Comparison of ENCODE assay signal across 14 cellular contexts in genomic region chr18:55544028-55544427, GRCh38. TPM values are rescaled to one million over a fixed set of nuclear protein-coding genes. Genes with fewer than 3 reads are reported as not detected.
DNase-seq lines count a peak whose midpoint lies in the region; ATAC-seq and TF ChIP-seq lines count a peak whose summit lies in the region.
"Had no signal": no experiment of that assay in that cellular context is flagged by ENCODE, and none has a peak within 500 bp of the region (broad histone marks: within the 10 kb centered on the region; RNA-seq: fewer than 3 reads in every experiment).

No MANE protein-coding gene starts in this region.

- TF ChIP-seq CTCF in SK-N-SH (IDR thresholded peaks at IDR 0.05), result no peak
- TF ChIP-seq CTCF in mesothelial cell of epicardium (IDR thresholded peaks at IDR 0.05; ENCODE audit: unreplicated experiment), result no peak

- POLR2A ChIA-PET in SK-N-SH (lab: Yijun Ruan, JAX), result no interaction called here

- ATAC-seq in stimulated activated naive CD8-positive, alpha-beta T cell treated with anti-CD3 and anti-CD28 coated beads, Interleukin-15, amount 100 ng/mL, for 72 hours, result no peak
- ATAC-seq: HCT116 had no signal

- H3K9me3 ChIP-seq in SK-N-SH, result peaks cover 5% of the 10 kb centered on the region

- H3K27ac Mint-ChIP-seq in mesothelial cell of epicardium, result peak overlapping the region; percentile 32
- H3K27ac Mint-ChIP-seq in stimulated activated naive CD8-positive, alpha-beta T cell treated with anti-CD3 and anti-CD28 coated beads, Interleukin-15, amount 100 ng/mL, for 72 hours, result no peak overlapping the region
- H3K27ac Mint-ChIP-seq: B cell; CD4-positive, alpha-beta memory T cell had no signal

- CTCF ChIA-PET in SK-N-SH (lab: Yijun Ruan, JAX), result interaction anchor here (1.0 to 1.2 kb wide), 2 partner anchors 13 to 47 kb away, joined by 3 read pairs; no protein-coding TSS in a partner anchor

- no peaks in the 10 kb centered on the region for H3K27me3 ChIP-seq in SK-N-SH (ENCODE audit: insufficient read depth)

- H3K4me2 ChIP-seq in SK-N-SH, result no peak overlapping the region

- peaks cover 80% of the 10 kb centered on the region for H3K79me2 ChIP-seq in SK-N-SH (ENCODE audit: insufficient read depth)

- DNase-seq in NCI-H510A treated with DMSO at 0.1 percent for 48 hours (lab: John Stamatoyannopoulos, UW) (peak; percentile 34), NCI-H510A (lab: John Stamatoyannopoulos, UW) (no peak), NCI-H69 (lab: John Stamatoyannopoulos, UW) (peak; percentile 81), SK-N-SH (peak; percentile 37), mesothelial cell of epicardium (ENCODE audit: low spot score in 2 of 2, unreplicated experiment in 2 of 2) (no peak), MV-4-11 (lab: John Stamatoyannopoulos, UW) (no peak)
- no peak for DNase-seq in stimulated activated naive CD8-positive, alpha-beta T cell treated with anti-CD3 and anti-CD28 coated beads, Interleukin-15, amount 100 ng/mL, for 72 hours
- DNase-seq: CD4-positive, alpha-beta memory T cell; DMS153; GM23248 had no signal

- WGBS in SK-N-SH (ENCODE audit: low lambda C conversion rate), result 59% methylated on average over 1 of the region's 1 CpG

- TF ChIP-seq EP300 in SK-N-SH (IDR thresholded peaks at IDR 0.05; ENCODE audit: borderline replicate concordance in 1 of 2, low read depth in 1 of 2, low read length in 1 of 2), result peak in 1 of 2 experiments; percentile 80; a peak in 2 of 4 replicates

- H3K36me3 ChIP-seq in SK-N-SH (replicated peaks in 1 of 2; ENCODE audit: control insufficient read depth in 1 of 2, insufficient read depth in 2 of 2, low read length in 1 of 2), result peaks cover 0 to 14% of the 10 kb centered on the region in 2 experiments

- H3K9me2 ChIP-seq in SK-N-SH, result no peaks in the 10 kb centered on the region

- peaks cover 41% of the 10 kb centered on the region for H3K4me1 Mint-ChIP-seq in mesothelial cell of epicardium
- H3K4me1 Mint-ChIP-seq in stimulated activated naive CD8-positive, alpha-beta T cell treated with anti-CD3 and anti-CD28 coated beads, Interleukin-15, amount 100 ng/mL, for 72 hours, result no peaks in the 10 kb centered on the region
- H3K4me1 Mint-ChIP-seq: CD4-positive, alpha-beta memory T cell had no signal

- peaks cover 5 to 22% of the 10 kb centered on the region in 2 experiments; a peak in 3 of 4 replicates for H3K4me1 ChIP-seq in SK-N-SH (ENCODE audit: control insufficient read depth in 1 of 2, insufficient read depth in 2 of 2, low read depth in 1 of 2, low read length in 1 of 2)

- no peaks in the 10 kb centered on the region for H3K27me3 Mint-ChIP-seq in mesothelial cell of epicardium (ENCODE audit: low read depth)
- no peaks in the 10 kb centered on the region for H3K27me3 Mint-ChIP-seq in stimulated activated naive CD8-positive, alpha-beta T cell treated with anti-CD3 and anti-CD28 coated beads, Interleukin-15, amount 100 ng/mL, for 72 hours
- H3K27me3 Mint-ChIP-seq: B cell; CD4-positive, alpha-beta memory T cell had no signal

- H3K36me3 Mint-ChIP-seq in mesothelial cell of epicardium, result peaks cover 5% of the 10 kb centered on the region
- H3K36me3 Mint-ChIP-seq: CD4-positive, alpha-beta memory T cell had no signal

- no peak overlapping the region for H3K4me3 ChIP-seq in SK-N-SH (ENCODE audit: low read depth in 2 of 2, low read length in 1 of 2)
- H3K4me3 ChIP-seq: GM23248 had no signal

- TF ChIP-seq RAD21 in SK-N-SH (IDR thresholded peaks at IDR 0.05; ENCODE audit: low read length), result peak; percentile 7; the same call in 1 of the 2 replicates

- peak overlapping the region in 1 of 2 experiments; percentile 87; a peak in 2 of 4 replicates for H3K27ac ChIP-seq in SK-N-SH (ENCODE audit: low read depth in 2 of 2, low read length in 1 of 2)
- H3K27ac ChIP-seq: C4-2B, GM23248, HL-60 had no signal

- H3K9ac ChIP-seq in SK-N-SH, result no peak overlapping the region
- H3K9ac ChIP-seq: GM23248 had no signal

- peaks cover 6% of the 10 kb centered on the region for H3K9me3 Mint-ChIP-seq in mesothelial cell of epicardium
- no peaks in the 10 kb centered on the region for H3K9me3 Mint-ChIP-seq in stimulated activated naive CD8-positive, alpha-beta T cell treated with anti-CD3 and anti-CD28 coated beads, Interleukin-15, amount 100 ng/mL, for 72 hours

- no peaks in the 10 kb centered on the region for H4K20me1 ChIP-seq in SK-N-SH (ENCODE audit: insufficient read depth)

- no peak overlapping the region for H3K4me3 Mint-ChIP-seq in mesothelial cell of epicardium
- no peak overlapping the region for H3K4me3 Mint-ChIP-seq in stimulated activated naive CD8-positive, alpha-beta T cell treated with anti-CD3 and anti-CD28 coated beads, Interleukin-15, amount 100 ng/mL, for 72 hours
- H3K4me3 Mint-ChIP-seq: B cell; CD4-positive, alpha-beta memory T cell had no signal

- peaks cover 14% of the 10 kb centered on the region for H3F3A ChIP-seq in SK-N-SH (replicated peaks; ENCODE audit: insufficient read depth)

- H2AFZ ChIP-seq in SK-N-SH (ENCODE audit: low read depth), result no peak overlapping the region
- H2AFZ ChIP-seq: GM23248 had no signal

TF ChIP-seq in SK-N-SH, 30 proteins besides CTCF, POLR2A, EP300 and RAD21:
- TF ChIP-seq JUND (IDR thresholded peaks at IDR 0.05) (no peak), POLR2AphosphoS5 (IDR thresholded peaks at IDR 0.05; ENCODE audit: low read depth, low read length) (no peak), RCOR1 (IDR thresholded peaks at IDR 0.05; ENCODE audit: low read length) (peak; percentile 67; the same call in 1 of the 2 replicates), GATA2 (CRISPR knock-in tag; IDR thresholded peaks at IDR 0.05) (peak; percentile 35), CHD2 (IDR thresholded peaks at IDR 0.05; ENCODE audit: low read length, partially characterized antibody) (peak; percentile 19), RFX5 (IDR thresholded peaks at IDR 0.05; ENCODE audit: low read length) (no peak)
- TF ChIP-seq, protein P1, sequence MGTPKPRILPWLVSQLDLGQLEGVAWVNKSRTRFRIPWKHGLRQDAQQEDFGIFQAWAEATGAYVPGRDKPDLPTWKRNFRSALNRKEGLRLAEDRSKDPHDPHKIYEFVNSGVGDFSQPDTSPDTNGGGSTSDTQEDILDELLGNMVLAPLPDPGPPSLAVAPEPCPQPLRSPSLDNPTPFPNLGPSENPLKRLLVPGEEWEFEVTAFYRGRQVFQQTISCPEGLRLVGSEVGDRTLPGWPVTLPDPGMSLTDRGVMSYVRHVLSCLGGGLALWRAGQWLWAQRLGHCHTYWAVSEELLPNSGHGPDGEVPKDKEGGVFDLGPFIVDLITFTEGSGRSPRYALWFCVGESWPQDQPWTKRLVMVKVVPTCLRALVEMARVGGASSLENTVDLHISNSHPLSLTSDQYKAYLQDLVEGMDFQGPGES (IDR thresholded peaks at IDR 0.05; ENCODE audit: low read depth, low read length), result no peak

RNA-seq across cellular contexts. Expression of gene TCF4, which starts 44.0 kb away (rescaled TPM):
- polyA plus RNA-seq in SK-N-SH (2012; rRNA removed), result 39.1 and 45.8 TPM in 2 replicates
- 30.3 and 43.7 TPM in 2 replicates for polyA plus RNA-seq in SK-N-SH (2012; cell fraction: cytosol; rRNA removed)
- 43.4 and 51.6 TPM in 2 replicates for polyA plus RNA-seq in SK-N-SH (2012; cell fraction: nucleus; rRNA removed)
- total RNA-seq in mesothelial cell of epicardium, result 210 to 224 TPM (median 218 TPM) in 3 replicates

Comparison
In these comparisons a context has a peak if more than half of its experiments do, and no peak if none do; other contexts are left out.
1. DNase-seq: peak in NCI-H510A treated with DMSO at 0.1 percent for 48 hours (single experiment), NCI-H69 (single experiment) and SK-N-SH (single experiment); none in NCI-H510A (single experiment), mesothelial cell of epicardium (0 of 2), stimulated activated naive CD8-positive, alpha-beta T cell treated with anti-CD3 and anti-CD28 coated beads, Interleukin-15, amount 100 ng/mL, for 72 hours (0 of 2) and MV-4-11 (single experiment).